Comparison of ENCODE assay signal across 7 cellular contexts in genomic region chr17:35045458-35045979, GRCh38. TPM values are rescaled to one million over a fixed set of nuclear protein-coding genes. Genes with fewer than 3 reads are reported as not detected.
A peak's percentile ranks its signal among the peaks of the same experiment; 100 is the strongest.
DNase-seq lines count a peak whose midpoint lies in the region; ATAC-seq, FAIRE-seq and TF ChIP-seq lines count a peak whose summit lies in the region.
"Not testable (repeated sequence)": the region's sequence is repeated elsewhere in the genome, so short reads cannot be mapped to it uniquely, and the experiment has no call there.

No MANE protein-coding gene starts in this region.

- H3K4me1 Mint-ChIP-seq in T-cell (peaks cover 67 to 80% (median 76%) of the 10 kb centered on the region in 3 donors), naive B cell (peaks cover 40 to 42% (median 42%) of the 10 kb centered on the region in 3 donors)
- H3K4me1 Mint-ChIP-seq in activated CD8-positive, alpha-beta T cell treated with anti-CD3 and anti-CD28 coated beads, Interleukin-2, amount 10 ng/mL, durations not matched to agents 7 days and 5 days (ENCODE audit: low read depth): peaks cover 39% of the 10 kb centered on the region
- peaks cover 51% of the 10 kb centered on the region for H3K4me1 Mint-ChIP-seq in stimulated activated memory B cell treated with anti-CD40 and anti-IgM and Interleukin-4, amounts not matched to agents 10 μg/mL and 1 μg/mL and 100 μg/mL, for 72 hours

- peak overlapping the region; percentile 72 to 77 (median 76) for H3K4me3 Mint-ChIP-seq in T-cell
- H3K4me3 Mint-ChIP-seq in activated CD8-positive, alpha-beta T cell treated with anti-CD3 and anti-CD28 coated beads, Interleukin-2, amount 10 ng/mL, durations not matched to agents 7 days and 5 days: peak overlapping the region; percentile 69
- peak overlapping the region in 7 of 8 donors; percentile 26 to 88 (median 65) for H3K4me3 Mint-ChIP-seq in naive B cell
- peak overlapping the region; percentile 69 for H3K4me3 Mint-ChIP-seq in stimulated activated memory B cell treated with anti-CD40 and anti-IgM and Interleukin-4, amounts not matched to agents 10 μg/mL and 1 μg/mL and 100 μg/mL, for 72 hours

- ATAC-seq in T-cell (replicated peaks in 1 of 4); activated CD8-positive, alpha-beta T cell treated with anti-CD3 and anti-CD28 coated beads, Interleukin-2, amount 10 ng/mL, durations not matched to agents 7 days and 5 days; activated naive CD4-positive, alpha-beta T cell treated with anti-CD3 and anti-CD28 coated beads, Interleukin-2, amount 50 U/mL, for 72 hours; stimulated activated memory B cell treated with anti-CD40 and anti-IgM and Interleukin-4, amounts not matched to agents 10 μg/mL and 1 μg/mL and 100 μg/mL, for 72 hours: not testable (repeated sequence)
- peak in 1 of 2 donors; percentile 36 for ATAC-seq in naive B cell (ENCODE audit: low read depth in 2 of 2)

- POLR2A ChIA-PET in T-cell (lab: Charles Lee): interaction anchor here (1.2 to 2.4 kb wide), 2 partner anchors 18 to 20 kb away, joined by 3 to 10 read pairs; partner anchors contain the start of gene RFFL (in 1 of the 2)
- POLR2A ChIA-PET in activated CD8-positive, alpha-beta T cell treated with anti-CD3 and anti-CD28 coated beads, Interleukin-2, amount 10 ng/mL, durations not matched to agents 7 days and 5 days (lab: Charles Lee): interaction anchor here (0.6 to 4.0 kb wide), 3 partner anchors 10 to 23 kb away, joined by 3 to 32 read pairs (median 11); partner anchors contain the start of gene RFFL

- CTCF ChIA-PET in T-cell (lab: Charles Lee): interaction anchor here in 1 of 2 donors (1.2 to 2.1 kb wide), 2 partner anchors 11 to 18 kb away, joined by 3 to 33 read pairs; partner anchors contain the start of gene RFFL
- CTCF ChIA-PET in activated CD8-positive, alpha-beta T cell treated with anti-CD3 and anti-CD28 coated beads, Interleukin-2, amount 10 ng/mL, durations not matched to agents 7 days and 5 days (lab: Charles Lee): interaction anchor here (1.1 to 2.1 kb wide), 7 partner anchors 11 to 74 kb away, joined by 3 to 8 read pairs (median 4); no protein-coding TSS in a partner anchor

- not testable (repeated sequence) for H3K4me3 ChIP-seq in dorsolateral prefrontal cortex

- not testable (repeated sequence) for H3K27me3 Mint-ChIP-seq in T-cell; activated CD8-positive, alpha-beta T cell treated with anti-CD3 and anti-CD28 coated beads, Interleukin-2, amount 10 ng/mL, durations not matched to agents 7 days and 5 days (ENCODE audit: low read depth); naive B cell; stimulated activated memory B cell treated with anti-CD40 and anti-IgM and Interleukin-4, amounts not matched to agents 10 μg/mL and 1 μg/mL and 100 μg/mL, for 72 hours

- peak overlapping the region in 53 of 59 donors; percentile 1 to 100 (median 70) for H3K27ac ChIP-seq in dorsolateral prefrontal cortex

- peak overlapping the region; percentile 94 to 98 for H3K27ac Mint-ChIP-seq in T-cell
- H3K27ac Mint-ChIP-seq in activated CD8-positive, alpha-beta T cell treated with anti-CD3 and anti-CD28 coated beads, Interleukin-2, amount 10 ng/mL, durations not matched to agents 7 days and 5 days: peak overlapping the region; percentile 83
- H3K27ac Mint-ChIP-seq in activated naive CD4-positive, alpha-beta T cell treated with anti-CD3 and anti-CD28 coated beads, Interleukin-2, amount 50 U/mL, for 72 hours: peak overlapping the region; percentile 90 to 96
- peak overlapping the region in 5 of 6 donors; percentile 30 to 82 (median 70) for H3K27ac Mint-ChIP-seq in naive B cell
- H3K27ac Mint-ChIP-seq in stimulated activated memory B cell treated with anti-CD40 and anti-IgM and Interleukin-4, amounts not matched to agents 10 μg/mL and 1 μg/mL and 100 μg/mL, for 72 hours: peak overlapping the region; percentile 84

- FAIRE-seq in GM18507 (lab: Jason Lieb, UNC): peak; percentile 24

- H3K9me3 Mint-ChIP-seq in T-cell; activated CD8-positive, alpha-beta T cell treated with anti-CD3 and anti-CD28 coated beads, Interleukin-2, amount 10 ng/mL, durations not matched to agents 7 days and 5 days (ENCODE audit: insufficient read depth); activated naive CD4-positive, alpha-beta T cell treated with anti-CD3 and anti-CD28 coated beads, Interleukin-2, amount 50 U/mL, for 72 hours; naive B cell; stimulated activated memory B cell treated with anti-CD40 and anti-IgM and Interleukin-4, amounts not matched to agents 10 μg/mL and 1 μg/mL and 100 μg/mL, for 72 hours: not testable (repeated sequence)

- H3K36me3 Mint-ChIP-seq in T-cell, naive B cell: not testable (repeated sequence)
- peaks cover 15% of the 10 kb centered on the region for H3K36me3 Mint-ChIP-seq in activated CD8-positive, alpha-beta T cell treated with anti-CD3 and anti-CD28 coated beads, Interleukin-2, amount 10 ng/mL, durations not matched to agents 7 days and 5 days (ENCODE audit: low read depth)
- H3K36me3 Mint-ChIP-seq in activated naive CD4-positive, alpha-beta T cell treated with anti-CD3 and anti-CD28 coated beads, Interleukin-2, amount 50 U/mL, for 72 hours: peaks cover 0 to 13% of the 10 kb centered on the region in 2 donors
- peaks cover 15% of the 10 kb centered on the region for H3K36me3 Mint-ChIP-seq in stimulated activated memory B cell treated with anti-CD40 and anti-IgM and Interleukin-4, amounts not matched to agents 10 μg/mL and 1 μg/mL and 100 μg/mL, for 72 hours

- not testable (repeated sequence) for DNase-seq in GM18507 (ENCODE audit: extremely low spot score, insufficient read length, low read depth); T-cell; activated CD8-positive, alpha-beta T cell treated with anti-CD3 and anti-CD28 coated beads, Interleukin-2, amount 10 ng/mL, durations not matched to agents 7 days and 5 days; activated naive CD4-positive, alpha-beta T cell treated with anti-CD3 and anti-CD28 coated beads, Interleukin-2, amount 50 U/mL, for 72 hours (ENCODE audit: low spot score in 2 of 2); dorsolateral prefrontal cortex; naive B cell

- TF ChIP-seq CTCF in dorsolateral prefrontal cortex (IDR thresholded peaks at IDR 0.05 in 54 of 56, conservative IDR thresholded peaks at IDR 0.05 in 2 of 56; ENCODE audit: low read depth in 1 of 56, partially characterized antibody in 56 of 56): not testable (repeated sequence)

- H3K27me3 ChIP-seq in dorsolateral prefrontal cortex: not testable (repeated sequence)

- intact Hi-C loops in dorsolateral prefrontal cortex (cut with DNase I): not testable (repeated sequence)

RNA-seq across cellular contexts. Expression of gene RFFL, which starts 18.0 kb away (rescaled TPM):
- 10 to 100 TPM; 51.3 to 80.2 (median 74.1) TPM for total RNA-seq in T-cell
- 10 to 100 TPM; 26.4 to 29.1 TPM for total RNA-seq in activated CD8-positive, alpha-beta T cell treated with anti-CD3 and anti-CD28 coated beads, Interleukin-2, amount 10 ng/mL, durations not matched to agents 7 days and 5 days
- total RNA-seq in activated naive CD4-positive, alpha-beta T cell treated with anti-CD3 and anti-CD28 coated beads, Interleukin-2, amount 50 U/mL, for 72 hours: 10 to 100 TPM in 1 of 2 donors, 1 to 10 TPM in 1; 7.3 to 30.9 TPM
- 100 to 1,000 TPM in 3 of 120 experiments, 10 to 100 TPM in 117; 18.0 to 137 (median 45.5) TPM for total RNA-seq in dorsolateral prefrontal cortex
- polyA plus RNA-seq in naive B cell (ENCODE audit: low read depth in 6 of 6): 10 to 100 TPM; 15.9 to 27.4 (median 22.3) TPM
